16 cellular contexts compared by ENCODE assay signal in the genomic region with DNA sequence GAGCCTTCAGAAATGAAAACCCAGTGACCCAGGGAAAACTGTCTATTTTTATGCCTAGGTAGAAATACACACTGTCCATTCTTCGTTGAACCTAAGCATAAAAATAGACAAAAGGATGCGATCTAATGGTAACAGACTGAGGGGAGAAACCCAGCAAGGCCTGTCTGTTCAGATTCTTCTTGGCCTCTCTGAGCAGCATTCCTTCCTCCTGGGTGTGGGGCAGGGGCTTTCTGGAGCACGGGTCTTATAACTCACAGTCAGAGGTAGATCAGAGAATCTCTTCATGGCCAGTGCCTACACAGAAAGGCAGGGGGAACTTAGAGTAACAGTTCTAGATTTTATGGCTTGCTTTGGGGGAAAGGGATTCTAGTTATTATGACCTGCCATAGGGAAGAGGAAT. TPM values are rescaled to one million over a fixed set of nuclear protein-coding genes. Genes with fewer than 3 reads are reported as not detected.
DNase-seq lines count a peak whose midpoint lies in the region; ATAC-seq and TF ChIP-seq lines count a peak whose summit lies in the region.
"Had no signal": no experiment of that assay in that cellular context is flagged by ENCODE, and none has a peak within 500 bp of the region (broad histone marks: within the 10 kb centered on the region; RNA-seq: fewer than 3 reads in every experiment).

No MANE protein-coding gene starts in this region.

- TF ChIP-seq CTCF in cardiac muscle cell (IDR thresholded peaks at IDR 0.05; ENCODE audit: low read depth, low read length) (no peak), upper lobe of left lung (IDR thresholded peaks at IDR 0.05) (no peak)

- no peaks in the 10 kb centered on the region for H3K79me1 ChIP-seq in mesendoderm (ENCODE audit: low read length)

- whole genome bisulfite sequencing in right cardiac atrium, result 72% methylated on average over 3 of the region's 3 CpGs
- WGBS in mesendoderm (ENCODE audit: extremely low coverage, insufficient coverage, low lambda C conversion rate), result no CpG with 5 or more reads among the region's 3 CpGs
- 61 to 76% methylated on average over 3 of the region's 3 CpGs for WGBS in upper lobe of left lung, 2 donors

- H3K4me2 ChIP-seq in mesendoderm (ENCODE audit: low read length), result no peak overlapping the region

- no peak for TF ChIP-seq EP300 in upper lobe of left lung (IDR thresholded peaks at IDR 0.05)

- H4K8ac ChIP-seq in mesendoderm (ENCODE audit: low read depth, low read length), result no peak overlapping the region

- peaks cover 2% of the 10 kb centered on the region for H3K36me3 Mint-ChIP-seq in activated naive CD8-positive, alpha-beta T cell treated with anti-CD3 and anti-CD28 coated beads, Interleukin-2, amount 10 ng/mL, durations not matched to agents 7 days and 5 days
- H3K36me3 Mint-ChIP-seq: brain had no signal

- peaks cover 14% of the 10 kb centered on the region for H3K4me1 ChIP-seq in cardiac muscle cell (ENCODE audit: low read depth)
- H3K4me1 ChIP-seq in right cardiac atrium (ENCODE audit: control insufficient read depth, insufficient read depth, low read length), result peaks cover 8% of the 10 kb centered on the region
- peaks cover 8% of the 10 kb centered on the region for H3K4me1 ChIP-seq in mesendoderm (ENCODE audit: control insufficient read depth, low read depth, low read length)
- peaks cover 37 to 66% (median 45%) of the 10 kb centered on the region in 4 donors for H3K4me1 ChIP-seq in upper lobe of left lung

- peak overlapping the region; percentile 76 for H2BK120ac ChIP-seq in mesendoderm (ENCODE audit: low read depth, low read length)

- TF ChIP-seq POLR2A in upper lobe of left lung (IDR thresholded peaks at IDR 0.05), result no peak
- TF ChIP-seq POLR2A in GM18505 (IDR thresholded peaks at IDR 0.05; ENCODE audit: borderline replicate concordance, extremely low read depth, insufficient read depth, insufficient read length), result no peak

- H3K18ac ChIP-seq in mesendoderm (ENCODE audit: low read length), result peak overlapping the region; percentile 41

- H3K4ac ChIP-seq in mesendoderm (ENCODE audit: low read depth, low read length), result no peak overlapping the region

- H3K4me1 Mint-ChIP-seq in activated naive CD8-positive, alpha-beta T cell treated with anti-CD3 and anti-CD28 coated beads, Interleukin-2, amount 10 ng/mL, durations not matched to agents 7 days and 5 days, result peaks cover 50% of the 10 kb centered on the region

- H3K27ac ChIP-seq in cardiac muscle cell (peak overlapping the region; percentile 83), right cardiac atrium (ENCODE audit: low read length) (no peak overlapping the region), mesendoderm (ENCODE audit: low read depth, low read length) (peak overlapping the region; percentile 20), upper lobe of left lung (peak overlapping the region in 3 of 4 donors; percentile 74 to 92 (median 86))

- H3K4me3 ChIP-seq in cardiac muscle cell (no peak overlapping the region), right cardiac atrium (ENCODE audit: low read length) (no peak overlapping the region), mesendoderm (ENCODE audit: low read length) (no peak overlapping the region), upper lobe of left lung (no peak overlapping the region)
- H3K4me3 ChIP-seq: upper lobe of right lung had no signal

- peak overlapping the region; percentile 24 for H3K4me3 Mint-ChIP-seq in activated naive CD8-positive, alpha-beta T cell treated with anti-CD3 and anti-CD28 coated beads, Interleukin-2, amount 10 ng/mL, durations not matched to agents 7 days and 5 days
- H3K4me3 Mint-ChIP-seq: brain had no signal

- H3K23ac ChIP-seq in mesendoderm (ENCODE audit: low read length), result no peak overlapping the region

- H2BK5ac ChIP-seq in mesendoderm (ENCODE audit: low read length), result no peak overlapping the region

- H3K9ac ChIP-seq in mesendoderm (ENCODE audit: low read length), result no peak overlapping the region

- H3K79me2 ChIP-seq in mesendoderm (ENCODE audit: control insufficient read depth, insufficient read depth, low read length), result no peaks in the 10 kb centered on the region

- H3K27me3 Mint-ChIP-seq in activated naive CD8-positive, alpha-beta T cell treated with anti-CD3 and anti-CD28 coated beads, Interleukin-2, amount 10 ng/mL, durations not matched to agents 7 days and 5 days, result no peaks in the 10 kb centered on the region

- no peak for DNase-seq in cardiac muscle cell (ENCODE audit: low read depth in 1 of 2, low spot score in 1 of 2)
- DNase-seq in right cardiac atrium, result no peak
- DNase-seq in activated naive CD8-positive, alpha-beta T cell treated with anti-CD3 and anti-CD28 coated beads, Interleukin-2, amount 10 ng/mL, durations not matched to agents 7 days and 5 days, result no peak
- peak; percentile 64 for DNase-seq in mesendoderm
- DNase-seq in upper lobe of left lung, result no peak
- no peak for DNase-seq in stimulated activated CD4-positive, alpha-beta T cell treated with anti-CD3 and anti-CD28 coated beads, Interleukin-4, amount 100 ng/mL, for 4 hours
- DNase-seq in GOT3 (lab: John Stamatoyannopoulos, UW), result no peak
- DNase-seq: activated CD4-positive, alpha-beta T cell treated with anti-CD3 and anti-CD28 coated beads for 48 hours; activated effector memory CD4-positive, alpha-beta T cell treated with anti-CD3 and anti-CD28 coated beads, Interleukin-2, amount 50 U/mL, for 16 hours; NCI-H1930; NCI-H82; stimulated activated CD4-positive, alpha-beta T cell treated with anti-CD3 and anti-CD28 coated beads, Interleukin-2, amount 100 ng/mL, for 24 hours; upper lobe of right lung had no signal

- H3K9me3 ChIP-seq in cardiac muscle cell (ENCODE audit: low read depth) (no peaks in the 10 kb centered on the region), right cardiac atrium (ENCODE audit: control insufficient read depth, low read length) (no peaks in the 10 kb centered on the region), upper lobe of left lung (peaks cover 0 to 3% (median 0%) of the 10 kb centered on the region in 4 donors)
- H3K9me3 ChIP-seq: upper lobe of right lung had no signal

- intact Hi-C loops in right cardiac atrium (cut with DNase I), result loop anchor here in 1 of 4 donors (5.0 kb wide), 1 partner anchor 33 kb away; no protein-coding TSS in a partner anchor

- no peak for ATAC-seq in right cardiac atrium
- no peak for ATAC-seq in activated naive CD8-positive, alpha-beta T cell treated with anti-CD3 and anti-CD28 coated beads, Interleukin-2, amount 10 ng/mL, durations not matched to agents 7 days and 5 days (ENCODE audit: low read depth)
- ATAC-seq in upper lobe of left lung (ENCODE audit: low FRiP score in 2 of 2), result no peak
- ATAC-seq in GM18505 (IDR thresholded peaks at IDR 0.05; ENCODE audit: unreplicated experiment), result no peak
- ATAC-seq: upper lobe of right lung had no signal

- H3K36me3 ChIP-seq in cardiac muscle cell, result no peaks in the 10 kb centered on the region
- H3K36me3 ChIP-seq in mesendoderm (ENCODE audit: control insufficient read depth, insufficient read depth, low read length), result no peaks in the 10 kb centered on the region
- no peaks in the 10 kb centered on the region for H3K36me3 ChIP-seq in upper lobe of left lung
- H3K36me3 ChIP-seq: upper lobe of right lung had no signal

- no peak overlapping the region for H2BK15ac ChIP-seq in mesendoderm (replicated peaks; ENCODE audit: low read depth)

- peaks cover 6% of the 10 kb centered on the region for H3K9me3 Mint-ChIP-seq in activated naive CD8-positive, alpha-beta T cell treated with anti-CD3 and anti-CD28 coated beads, Interleukin-2, amount 10 ng/mL, durations not matched to agents 7 days and 5 days

- no peaks in the 10 kb centered on the region for H3K27me3 ChIP-seq in cardiac muscle cell
- no peaks in the 10 kb centered on the region for H3K27me3 ChIP-seq in right cardiac atrium (ENCODE audit: control insufficient read depth, insufficient read depth)
- no peaks in the 10 kb centered on the region for H3K27me3 ChIP-seq in mesendoderm (ENCODE audit: insufficient read depth, low read length, poor library complexity)
- no peaks in the 10 kb centered on the region for H3K27me3 ChIP-seq in upper lobe of left lung
- H3K27me3 ChIP-seq: upper lobe of right lung had no signal

- peak overlapping the region; percentile 38 for H3K56ac ChIP-seq in mesendoderm (ENCODE audit: low read length)

- no peak overlapping the region for H4K5ac ChIP-seq in mesendoderm (ENCODE audit: low read length)

- no peak overlapping the region for H2AK5ac ChIP-seq in mesendoderm (ENCODE audit: low read length)

- POLR2A ChIA-PET in activated naive CD8-positive, alpha-beta T cell treated with anti-CD3 and anti-CD28 coated beads, Interleukin-2, amount 10 ng/mL, durations not matched to agents 7 days and 5 days (lab: Charles Lee), result interaction anchor here (0.6 to 9.5 kb wide), 3 partner anchors 20 to 175 kb away, joined by 8 to 170 read pairs (median 131); no protein-coding TSS in a partner anchor

- no peak overlapping the region for H3K27ac Mint-ChIP-seq in activated naive CD8-positive, alpha-beta T cell treated with anti-CD3 and anti-CD28 coated beads, Interleukin-2, amount 10 ng/mL, durations not matched to agents 7 days and 5 days

RNA-seq across cellular contexts. Expression of a gene that starts 56.0 kb away (rescaled TPM):
- 169 and 228 TPM in 2 replicates for total RNA-seq in cardiac muscle cell
- 157 and 185 TPM in 2 replicates for polyA plus RNA-seq in cardiac muscle cell
- total RNA-seq in right cardiac atrium, result 100 to 1,000 TPM in 3 of 4 donors, 10 to 100 TPM in 1; 92.2 to 189 (median 131) TPM
- 145 TPM for polyA plus RNA-seq in right cardiac atrium
- total RNA-seq in activated naive CD8-positive, alpha-beta T cell treated with anti-CD3 and anti-CD28 coated beads, Interleukin-2, amount 10 ng/mL, durations not matched to agents 7 days and 5 days, result not detected
- 4.4 TPM for polyA plus RNA-seq in mesendoderm (2013, experiment 1 of 2)
- polyA plus RNA-seq in mesendoderm (2013, experiment 2 of 2), result 4.6 TPM
- 100 to 1,000 TPM in 3 of 6 donors, 10 to 100 TPM in 3; 65.0 to 156 (median 95.9) TPM for total RNA-seq in upper lobe of left lung
- total RNA-seq: T-helper 1 cell treated with Interleukin-12 subunit alpha and Interleukin-12 subunit beta and Interleukin-4 antibody, amounts not matched to agents 30 ng/mL and 1 ng/mL, for 36 hours had no signal

Comparison
In these comparisons a context has a peak if more than half of its experiments do, and no peak if none do; other contexts are left out.
1. RNA of a gene that starts 56.0 kb away (total RNA-seq): 169 to 228 TPM in cardiac muscle cell, 92.2 to 189 TPM in right cardiac atrium and 65.0 to 156 TPM in upper lobe of left lung; not detected in activated naive CD8-positive, alpha-beta T cell treated with anti-CD3 and anti-CD28 coated beads, Interleukin-2, amount 10 ng/mL, durations not matched to agents 7 days and 5 days; every median in the first group is over 10 times any median in the second.